In the genomic region with DNA sequence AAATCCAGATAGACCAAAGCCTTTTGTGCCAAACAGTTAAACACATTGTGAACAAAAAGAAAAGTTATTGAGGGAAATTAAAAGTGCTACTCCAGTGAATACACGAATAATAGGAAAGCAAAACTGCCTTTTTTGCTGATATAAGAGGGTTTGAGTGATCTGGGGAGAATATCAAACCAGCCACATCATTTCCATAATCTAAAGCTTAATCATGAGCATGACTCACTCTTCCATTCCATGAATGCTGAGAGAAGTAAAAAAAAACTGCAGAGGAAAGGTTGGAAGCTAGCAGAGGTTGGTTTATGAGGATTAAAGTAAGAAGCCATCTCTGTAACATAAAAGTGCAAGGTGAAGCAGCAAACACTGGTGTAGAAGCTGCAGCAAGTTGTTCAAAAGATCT, we compare ENCODE assay signal across 29 cellular contexts.
DNase-seq lines count a peak whose midpoint lies in the region; ATAC-seq, FAIRE-seq and TF ChIP-seq lines count a peak whose summit lies in the region.
"Had no signal": no experiment of that assay in that cellular context is flagged by ENCODE, and none has a peak within 500 bp of the region (broad histone marks: within the 10 kb centered on the region; RNA-seq: fewer than 3 reads in every experiment).

No MANE protein-coding gene starts in this region.

- no peak overlapping the region for H3K27ac Mint-ChIP-seq in nephron progenitor cell
- H3K27ac Mint-ChIP-seq: activated CD8-positive, alpha-beta memory T cell treated with anti-CD3 and anti-CD28 coated beads, Interleukin-2, amount 10 ng/mL, durations not matched to agents 7 days and 5 days; activated naive CD8-positive, alpha-beta T cell treated with anti-CD3 and anti-CD28 coated beads, Interleukin-2, amount 50 U/mL, for 24 hours; CD8-positive, alpha-beta memory T cell; immature natural killer cell had no signal

- H3K27me3 Mint-ChIP-seq in nephron progenitor cell (ENCODE audit: low read depth, poor library complexity) = no peaks in the 10 kb centered on the region
- H3K27me3 Mint-ChIP-seq: activated CD8-positive, alpha-beta memory T cell treated with anti-CD3 and anti-CD28 coated beads, Interleukin-2, amount 10 ng/mL, durations not matched to agents 7 days and 5 days; activated naive CD8-positive, alpha-beta T cell treated with anti-CD3 and anti-CD28 coated beads, Interleukin-2, amount 50 U/mL, for 24 hours; CD8-positive, alpha-beta memory T cell had no signal

- CTCF ChIA-PET in RWPE1 (lab: Yijun Ruan, JAX) = no interaction called here
- CTCF ChIA-PET in H1 (lab: Charles Lee; ENCODE audit: partially characterized antibody) = interaction anchor here (0.6 kb wide), 1 partner anchor 1285 kb away, joined by 3 read pairs; no protein-coding TSS in a partner anchor

- no peaks in the 10 kb centered on the region for H3K27me3 ChIP-seq in H1 (replicated peaks in 1 of 4; ENCODE audit: control insufficient read depth in 3 of 4, extremely low read depth in 1 of 4, insufficient read depth in 3 of 4, low read length in 3 of 4)
- H3K27me3 ChIP-seq: brain microvascular endothelial cell, Peyer's patch, right lobe of liver, SJCRH30, tibial artery had no signal

- H3K9me3 Mint-ChIP-seq in nephron progenitor cell = no peaks in the 10 kb centered on the region
- H3K9me3 Mint-ChIP-seq: neural crest cell had no signal

- no peak overlapping the region for H3K23ac ChIP-seq in H1 (ENCODE audit: insufficient read length)

- H4K91ac ChIP-seq in H1 (replicated peaks; ENCODE audit: insufficient read length, low read length) = no peak overlapping the region

- 88% methylated on average over 1 of the region's 1 CpG; no CpG with 5 or more reads in 1 of the 2 experiments for WGBS in H1 (ENCODE audit: extremely low coverage in 1 of 2, insufficient coverage in 1 of 2, insufficient read length in 1 of 2, insufficient replicate concordance in 2 of 2, low coverage in 1 of 2, low lambda C conversion rate in 2 of 2, missing lambda C conversion rate in 1 of 2), 2 experiments

- no peak overlapping the region for H3K4ac ChIP-seq in H1 (replicated peaks; ENCODE audit: insufficient read length, low read depth, low read length)

- no peaks in the 10 kb centered on the region for H3K79me1 ChIP-seq in H1 (ENCODE audit: low read depth, low read length)

- H3K36me3 ChIP-seq in H1 (ENCODE audit: control insufficient read depth in 2 of 4, insufficient read depth in 4 of 4, low read length in 3 of 4) = no peaks in the 10 kb centered on the region; a peak in 1 of 8 replicates
- H3K36me3 ChIP-seq: brain microvascular endothelial cell, HAP-1, Peyer's patch, right lobe of liver, SJCRH30, tibial artery had no signal

- H2AK5ac ChIP-seq in H1 (ENCODE audit: low read depth, low read length) = no peak overlapping the region

- no peaks in the 10 kb centered on the region for H3K79me2 ChIP-seq in H1 (ENCODE audit: control insufficient read depth in 1 of 2, insufficient read depth in 2 of 2, low read length in 2 of 2)

- TF ChIP-seq EP300 in H1 (IDR thresholded peaks at IDR 0.05; ENCODE audit: borderline replicate concordance in 1 of 2, low read depth in 2 of 2, low read length in 2 of 2) = no peak

- peaks cover 7 to 13% of the 10 kb centered on the region in 2 experiments; a peak in 3 of 4 replicates for H3K9me3 ChIP-seq in H1 (ENCODE audit: insufficient read depth in 2 of 2, low read depth in 1 of 2, low read length in 1 of 2)
- H3K9me3 ChIP-seq: HAP-1, right lobe of liver, SJCRH30 had no signal

- no peak overlapping the region for H3K14ac ChIP-seq in H1 (ENCODE audit: insufficient read length)

- DNase-seq in H4 (ENCODE audit: low spot score) (peak; percentile 34), RWPE1 (ENCODE audit: low spot score) (peak; percentile 21), H1 (ENCODE audit: low read depth in 1 of 2, low spot score in 2 of 2) (no peak), retinal pigment epithelial cell (ENCODE audit: low read depth) (peak; percentile 59), nephron progenitor cell (no peak)
- DNase-seq: activated CD8-positive, alpha-beta memory T cell treated with anti-CD3 and anti-CD28 coated beads, Interleukin-2, amount 10 ng/mL, durations not matched to agents 7 days and 5 days; activated gamma-delta T cell treated with Interleukin-2 at 50 U/mL for 16 hours; activated naive CD8-positive, alpha-beta T cell treated with anti-CD3 and anti-CD28 coated beads, Interleukin-2, amount 50 U/mL, for 24 hours; activated T-cell treated with anti-CD3 and anti-CD28 coated beads, Interleukin-2, amount 50 U/mL, for 48 hours; brain microvascular endothelial cell; CD8-positive, alpha-beta memory T cell; immature natural killer cell; IMR-90; mesenchymal stem cell; NCI-H146; NCI-H2107; NCI-H748 treated with DMSO at 0.1 percent for 48 hours; Peyer's patch; posterior cingulate gyrus; right lobe of liver; SJCRH30; stimulated activated CD4-positive, alpha-beta T cell treated with anti-CD3 and anti-CD28 coated beads, Interleukin-12 subunit alpha, Interleukin-12 subunit beta, amount 100 ng/mL, for 4 hours; stimulated activated CD4-positive, alpha-beta T cell treated with anti-CD3 and anti-CD28 coated beads, Interleukin-2, amount 100 ng/mL, for 48 hours; tibial artery had no signal

- TF ChIP-seq CTCF in RWPE1 (conservative IDR thresholded peaks at IDR 0.05; ENCODE audit: low read depth) (no peak), H1 (IDR thresholded peaks at IDR 0.05; ENCODE audit: control extremely low read depth in 1 of 3, insufficient read depth in 1 of 3, low read depth in 1 of 3, low read length in 3 of 3) (no peak), retinal pigment epithelial cell (conservative IDR thresholded peaks at IDR 0.05; ENCODE audit: low read depth, low read length) (no peak), nephron progenitor cell (IDR thresholded peaks at IDR 0.05) (no peak)

- H3K27ac ChIP-seq in RWPE1 = no peak overlapping the region
- no peak overlapping the region for H3K27ac ChIP-seq in H1 (ENCODE audit: low read depth, low read length)
- H3K27ac ChIP-seq: brain microvascular endothelial cell, Peyer's patch, right lobe of liver, SJCRH30, tibial artery had no signal

- no peak overlapping the region for H3K4me2 ChIP-seq in H1 (ENCODE audit: insufficient read depth in 1 of 2, low read depth in 2 of 2, low read length in 2 of 2)

- H3K18ac ChIP-seq in H1 (ENCODE audit: extremely low read depth, low read length) = no peak overlapping the region

- no peak overlapping the region for H2BK12ac ChIP-seq in H1 (ENCODE audit: low read depth, low read length)

- H3K4me3 ChIP-seq in H1 (ENCODE audit: extremely low read depth in 1 of 4, insufficient read depth in 2 of 4, low read depth in 3 of 4, low read length in 4 of 4) (no peak overlapping the region), retinal pigment epithelial cell (ENCODE audit: low read length) (no peak overlapping the region)
- H3K4me3 ChIP-seq: HAP-1, Peyer's patch, right lobe of liver, SJCRH30, tibial artery had no signal

- no peak for TF ChIP-seq POLR2A in H1 (IDR thresholded peaks at IDR 0.05; ENCODE audit: control extremely low read depth in 1 of 2, low read depth in 2 of 2, low read length in 2 of 2)

- H3K36me3 Mint-ChIP-seq in nephron progenitor cell (ENCODE audit: low read depth) = no peaks in the 10 kb centered on the region
- H3K36me3 Mint-ChIP-seq: activated CD8-positive, alpha-beta memory T cell treated with anti-CD3 and anti-CD28 coated beads, Interleukin-2, amount 10 ng/mL, durations not matched to agents 7 days and 5 days; CD8-positive, alpha-beta memory T cell; immature natural killer cell had no signal

- FAIRE-seq in H1 (lab: Jason Lieb, UNC) = no peak
- FAIRE-seq: GM12891 had no signal

- no peak overlapping the region for H4K5ac ChIP-seq in H1 (ENCODE audit: insufficient read length, low read depth, low read length)

- H2BK120ac ChIP-seq in H1 (replicated peaks; ENCODE audit: low read depth, low read length) = no peak overlapping the region

- H2BK5ac ChIP-seq in H1 (ENCODE audit: low read depth, low read length) = no peak overlapping the region

- H2AFZ ChIP-seq in H1 (ENCODE audit: low read length) = peak overlapping the region; percentile 46; the same call in 1 of the 2 replicates

- POLR2A ChIA-PET in RWPE1 (lab: Yijun Ruan, JAX; ENCODE audit: low non-redundant PET) (no interaction called here), H1 (lab: Charles Lee; ENCODE audit: partially characterized antibody) (interaction anchor here (1.5 kb wide), 1 partner anchor 15 kb away, joined by 3 read pairs; no protein-coding TSS in a partner anchor)

- no peaks in the 10 kb centered on the region for H3K4me1 ChIP-seq in H1 (replicated peaks in 1 of 4; ENCODE audit: control insufficient read depth in 3 of 4, insufficient read depth in 4 of 4, low read length in 3 of 4)
- H3K4me1 ChIP-seq: HAP-1, Peyer's patch, right lobe of liver, SJCRH30, tibial artery had no signal

- H2BK15ac ChIP-seq in H1 (ENCODE audit: low read length) = no peak overlapping the region

- no peaks in the 10 kb centered on the region for H4K20me1 ChIP-seq in H1 (replicated peaks in 1 of 2; ENCODE audit: control insufficient read depth in 1 of 2, insufficient read depth in 2 of 2, low read length in 2 of 2)

- no peaks in the 10 kb centered on the region for H3K23me2 ChIP-seq in H1 (ENCODE audit: low read depth, low read length)

- no peak overlapping the region for H4K8ac ChIP-seq in H1 (ENCODE audit: extremely low read depth, insufficient read depth, low read length)

- no peak overlapping the region for H3K9ac ChIP-seq in H1 (replicated peaks in 1 of 4; ENCODE audit: extremely low read depth in 1 of 4, low read depth in 3 of 4, low read length in 3 of 4)

- no peak overlapping the region for H3K56ac ChIP-seq in H1 (replicated peaks; ENCODE audit: insufficient read length, low read depth, low read length)

- ATAC-seq in HG02840 (IDR thresholded peaks at IDR 0.05; ENCODE audit: low FRiP score, unreplicated experiment) (no peak), HG03442 (IDR thresholded peaks at IDR 0.05; ENCODE audit: unreplicated experiment) (no peak)
- ATAC-seq: activated CD8-positive, alpha-beta memory T cell treated with anti-CD3 and anti-CD28 coated beads, Interleukin-2, amount 10 ng/mL, durations not matched to agents 7 days and 5 days; activated naive CD8-positive, alpha-beta T cell treated with anti-CD3 and anti-CD28 coated beads, Interleukin-2, amount 50 U/mL, for 24 hours; right lobe of liver had no signal

- no peak overlapping the region for H3K4me3 Mint-ChIP-seq in nephron progenitor cell
- H3K4me3 Mint-ChIP-seq: activated CD8-positive, alpha-beta memory T cell treated with anti-CD3 and anti-CD28 coated beads, Interleukin-2, amount 10 ng/mL, durations not matched to agents 7 days and 5 days; activated naive CD8-positive, alpha-beta T cell treated with anti-CD3 and anti-CD28 coated beads, Interleukin-2, amount 50 U/mL, for 24 hours; CD8-positive, alpha-beta memory T cell; immature natural killer cell; neural crest cell had no signal

- no peak for TF ChIP-seq RAD21 in H1 (IDR thresholded peaks at IDR 0.05 in 1 of 2, conservative IDR thresholded peaks at IDR 0.05 in 1 of 2; ENCODE audit: low read depth in 2 of 2, low read length in 2 of 2)

- no peaks in the 10 kb centered on the region for H3K4me1 Mint-ChIP-seq in nephron progenitor cell
- H3K4me1 Mint-ChIP-seq: activated CD8-positive, alpha-beta memory T cell treated with anti-CD3 and anti-CD28 coated beads, Interleukin-2, amount 10 ng/mL, durations not matched to agents 7 days and 5 days; activated naive CD8-positive, alpha-beta T cell treated with anti-CD3 and anti-CD28 coated beads, Interleukin-2, amount 50 U/mL, for 24 hours; CD8-positive, alpha-beta memory T cell; immature natural killer cell; neural crest cell had no signal

- no peak overlapping the region for H2BK20ac ChIP-seq in H1 (ENCODE audit: low read length)

Comparison
In these comparisons a context has a peak if more than half of its experiments do, and no peak if none do; other contexts are left out.
1. DNase-seq: peak in H4 (single experiment), RWPE1 (single experiment) and retinal pigment epithelial cell (single experiment); none in H1 (0 of 2) and nephron progenitor cell (single experiment).